8 cellular contexts compared by ENCODE assay signal in the genomic region with DNA sequence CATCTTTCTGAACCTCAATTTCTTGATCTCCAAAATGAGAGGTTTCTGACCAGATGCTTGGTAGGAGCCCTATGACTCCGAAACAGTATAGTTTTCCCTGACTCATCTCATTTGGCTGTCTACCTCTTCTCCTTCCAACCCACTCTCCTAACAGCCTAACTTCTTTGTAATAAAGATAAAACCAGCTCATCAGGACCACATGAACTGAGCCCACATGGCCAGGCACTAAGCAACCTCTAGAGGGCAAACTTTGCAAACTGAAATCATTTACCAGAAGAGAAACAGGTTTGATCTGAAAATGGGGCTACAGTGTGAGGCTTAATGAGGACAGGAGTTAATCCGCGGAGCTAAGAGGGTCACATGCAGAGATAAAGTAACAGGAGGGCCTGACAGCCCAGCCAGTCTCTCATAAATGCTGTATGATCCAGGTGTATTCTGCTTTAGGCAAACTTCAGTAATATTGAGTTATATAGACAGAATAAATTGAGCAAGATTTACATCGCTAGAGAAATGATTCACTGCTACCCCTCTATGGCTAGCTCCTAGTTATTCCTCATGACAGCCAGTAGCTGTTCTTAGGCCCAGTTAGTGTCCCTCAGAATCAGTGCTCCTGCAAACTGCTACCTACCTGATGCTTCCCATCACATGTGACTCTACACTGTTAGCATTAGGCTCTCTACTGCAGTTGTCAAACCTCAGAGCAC.
DNase-seq lines count a peak whose midpoint lies in the region; ATAC-seq, FAIRE-seq and TF ChIP-seq lines count a peak whose summit lies in the region.

No MANE protein-coding gene starts in this region.

- WGBS in HUES64 = 32% methylated on average over 4 of the region's 4 CpGs

- H3K4me1 ChIP-seq in HUES64 (ENCODE audit: insufficient read depth, low read length) = peaks cover 33% of the 10 kb centered on the region
- peaks cover 11% of the 10 kb centered on the region for H3K4me1 ChIP-seq in foreskin keratinocyte

- H3K4me3 Mint-ChIP-seq in activated T-helper 17 cell treated with anti-CD3 and anti-CD28 coated beads, Interleukin-2, amount 50 U/mL, for 72 hours = no peak overlapping the region

- H3K27ac Mint-ChIP-seq in activated T-helper 17 cell treated with anti-CD3 and anti-CD28 coated beads, Interleukin-2, amount 50 U/mL, for 72 hours = no peak overlapping the region

- H3K27me3 ChIP-seq in HUES64 (ENCODE audit: insufficient read depth, low read length) (no peaks in the 10 kb centered on the region), foreskin keratinocyte (no peaks in the 10 kb centered on the region)

- FAIRE-seq in urothelium cell line (lab: Jason Lieb, UNC) = no peak

- peak; percentile 90 for TF ChIP-seq CTCF in foreskin keratinocyte (conservative IDR thresholded peaks at IDR 0.05)

- H3K27ac ChIP-seq in HUES64 (ENCODE audit: low read depth, low read length) = peak overlapping the region; percentile 14; the same call in 1 of the 2 replicates
- no peak overlapping the region for H3K27ac ChIP-seq in foreskin keratinocyte

- ATAC-seq in GM21526 (IDR thresholded peaks at IDR 0.05; ENCODE audit: low FRiP score, unreplicated experiment) = peak; percentile 94
- peak; percentile 83 for ATAC-seq in activated T-helper 17 cell treated with anti-CD3 and anti-CD28 coated beads, Interleukin-2, amount 50 U/mL, for 72 hours (replicated peaks)
- ATAC-seq in foreskin keratinocyte = peak; percentile 85

- no peaks in the 10 kb centered on the region for H3K9me3 ChIP-seq in HUES64 (ENCODE audit: insufficient read depth, low read depth, low read length)

- no peaks in the 10 kb centered on the region for H3K4me1 Mint-ChIP-seq in activated T-helper 17 cell treated with anti-CD3 and anti-CD28 coated beads, Interleukin-2, amount 50 U/mL, for 72 hours

- H3K4me3 ChIP-seq in HUES64 (ENCODE audit: low read length) = no peak overlapping the region

- H3K36me3 Mint-ChIP-seq in activated T-helper 17 cell treated with anti-CD3 and anti-CD28 coated beads, Interleukin-2, amount 50 U/mL, for 72 hours (ENCODE audit: low read depth) = peaks cover 13% of the 10 kb centered on the region

- H3K9me3 Mint-ChIP-seq in activated T-helper 17 cell treated with anti-CD3 and anti-CD28 coated beads, Interleukin-2, amount 50 U/mL, for 72 hours = no peaks in the 10 kb centered on the region

- H3K36me3 ChIP-seq in HUES64 (ENCODE audit: insufficient read depth, low read length) = 0 out of 2 replicates have a peak, but pooled peaks cover 2% of the 10 kb centered on the region

- DNase-seq in EL (peak; percentile 84), NOMO-1 treated with DMSO at 0.1 percent for 48 hours (lab: John Stamatoyannopoulos, UW; ENCODE audit: unreplicated experiment) (peak; percentile 61), foreskin keratinocyte (peak in 1 of 2 donors; percentile 75), nucleus accumbens (lab: John Stamatoyannopoulos, UW) (peak in 36 of 56 donors; percentile 2 to 69 (median 32)), urothelium cell line (ENCODE audit: low spot score) (peak; percentile 69)

- no peak overlapping the region for H3K9ac ChIP-seq in HUES64 (ENCODE audit: low read depth, low read length)

- H3K27me3 Mint-ChIP-seq in activated T-helper 17 cell treated with anti-CD3 and anti-CD28 coated beads, Interleukin-2, amount 50 U/mL, for 72 hours = no peaks in the 10 kb centered on the region
